In the genomic region with DNA sequence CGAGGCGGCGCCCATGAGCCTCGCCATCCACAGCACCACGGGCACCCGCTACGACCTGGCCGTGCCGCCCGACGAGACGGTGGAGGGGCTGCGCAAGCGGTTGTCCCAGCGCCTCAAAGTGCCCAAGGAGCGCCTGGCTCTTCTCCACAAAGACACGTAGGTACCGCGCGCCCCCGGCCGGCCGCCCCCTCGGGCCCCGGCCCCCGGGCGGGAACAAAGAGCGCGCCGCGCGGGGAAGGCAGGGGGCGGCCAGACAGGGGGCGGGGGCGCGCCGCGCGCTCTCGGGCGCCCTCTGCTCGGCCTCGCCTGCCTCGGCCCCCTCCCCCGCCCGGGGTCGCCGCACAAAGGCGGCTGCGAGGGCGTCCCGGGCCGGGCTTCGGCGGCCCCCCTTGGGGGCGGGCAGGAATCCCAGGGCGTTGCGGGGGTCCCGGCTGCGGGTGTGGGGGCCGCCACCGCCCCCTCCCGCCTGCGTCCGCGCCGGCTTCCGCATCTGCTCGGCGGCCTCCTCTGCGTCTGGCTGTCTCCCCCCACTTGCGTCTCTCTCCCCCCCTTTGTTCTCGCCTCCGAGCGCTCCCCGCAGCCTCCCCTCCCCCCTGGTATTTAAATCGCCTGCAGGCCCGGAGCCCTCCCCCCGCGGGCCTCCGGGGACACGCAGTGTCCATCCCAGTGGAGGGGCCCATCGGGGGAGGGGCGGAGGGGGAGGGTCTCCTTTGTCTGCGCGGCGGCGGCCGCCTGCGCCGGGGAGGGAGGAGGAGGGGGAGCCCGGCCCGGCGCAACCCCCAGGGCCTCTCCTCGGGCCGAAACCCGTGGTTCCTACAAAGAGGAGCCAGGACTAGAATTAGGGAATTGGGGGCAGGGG, we compare ENCODE assay signal across 6 cellular contexts. TPM values are rescaled to one million over a fixed set of nuclear protein-coding genes. Genes with fewer than 3 reads are reported as not detected.
DNase-seq lines count a peak whose midpoint lies in the region; FAIRE-seq and TF ChIP-seq lines count a peak whose summit lies in the region.

No MANE protein-coding gene starts in this region.

- H3K27me3 Mint-ChIP-seq in T-helper 2 cell treated with Interferon-gamma antibody and Interleukin-4, amounts not matched to agents 5 μg/mL and 100 μg/mL, for 36 hours (ENCODE audit: low read depth), result no peaks in the 10 kb centered on the region

- peak overlapping the region; percentile 87 to 95 for H3K4me3 ChIP-seq in prostate gland

- peak overlapping the region; percentile 97 to 100 for H3K27ac ChIP-seq in prostate gland

- peaks cover 26% of the 10 kb centered on the region for H3K36me3 Mint-ChIP-seq in T-helper 2 cell treated with Interferon-gamma antibody and Interleukin-4, amounts not matched to agents 5 μg/mL and 100 μg/mL, for 36 hours (ENCODE audit: low read depth)

- peak; percentile 86 for DNase-seq in HuH-7.5 (ENCODE audit: low spot score)
- DNase-seq in T-helper 2 cell treated with Interferon-gamma antibody and Interleukin-4, amounts not matched to agents 5 μg/mL and 100 μg/mL, for 36 hours (ENCODE audit: low spot score), result peak; percentile 48
- DNase-seq in fibroblast of gingiva (ENCODE audit: low read depth), result peak; percentile 78
- peak; percentile 59 for DNase-seq in prostate gland (ENCODE audit: low spot score)
- DNase-seq in NCI-H774 (lab: John Stamatoyannopoulos, UW), result no peak
- DNase-seq in D721Med (ENCODE audit: insufficient read length, low spot score), result no peak

- H3K27me3 ChIP-seq in prostate gland (replicated peaks; ENCODE audit: insufficient read depth), result no peaks in the 10 kb centered on the region

- H3K4me1 Mint-ChIP-seq in T-helper 2 cell treated with Interferon-gamma antibody and Interleukin-4, amounts not matched to agents 5 μg/mL and 100 μg/mL, for 36 hours (ENCODE audit: low read depth), result peaks cover 8% of the 10 kb centered on the region

- TF ChIP-seq CTCF in prostate gland (IDR thresholded peaks at IDR 0.05) (no peak), D721Med (IDR thresholded peaks at IDR 0.05; ENCODE audit: insufficient read depth, missing control alignments) (no peak)

- FAIRE-seq in D721Med (lab: Jason Lieb, UNC), result no peak

- no peak for TF ChIP-seq POLR2A in prostate gland (IDR thresholded peaks at IDR 0.05)

- peak overlapping the region; percentile 95 for H3K4me3 Mint-ChIP-seq in T-helper 2 cell treated with Interferon-gamma antibody and Interleukin-4, amounts not matched to agents 5 μg/mL and 100 μg/mL, for 36 hours

- H3K36me3 ChIP-seq in prostate gland, result peaks cover 10 to 17% of the 10 kb centered on the region in 2 donors

- WGBS in prostate gland, result under 1% methylated on average over 51 of the region's 97 CpGs

- H3K27ac Mint-ChIP-seq in T-helper 2 cell treated with Interferon-gamma antibody and Interleukin-4, amounts not matched to agents 5 μg/mL and 100 μg/mL, for 36 hours, result peak overlapping the region; percentile 91

- intact Hi-C loops in prostate gland (cut with DNase I), result no loop called here

- H3K4me1 ChIP-seq in prostate gland (replicated peaks), result peaks cover 40% of the 10 kb centered on the region

- no peaks in the 10 kb centered on the region for H3K9me3 Mint-ChIP-seq in T-helper 2 cell treated with Interferon-gamma antibody and Interleukin-4, amounts not matched to agents 5 μg/mL and 100 μg/mL, for 36 hours

- H3K9me3 ChIP-seq in prostate gland, result no peaks in the 10 kb centered on the region

RNA-seq across cellular contexts. Expression of a gene that starts 2.2 kb away (rescaled TPM):
- total RNA-seq in prostate gland, result 10 to 100 TPM; 35.8 to 42.9 TPM

RNA-seq across cellular contexts. Expression of a gene that starts 9.1 kb away (rescaled TPM):
- total RNA-seq in prostate gland, result 100 to 1,000 TPM; 109 to 151 TPM

RNA-seq across cellular contexts. Expression of a gene that starts 12.8 kb away (rescaled TPM):
- 1 to 10 TPM in 1 of 2 donors, under 1 TPM in 1; 0.68 to 4.4 TPM for total RNA-seq in prostate gland

RNA-seq across cellular contexts. Expression of a gene that starts 18.5 kb away (rescaled TPM):
- total RNA-seq in prostate gland, result 100 to 1,000 TPM; 753 to 863 TPM

RNA-seq across cellular contexts. Expression of a gene that starts 24.7 kb away (rescaled TPM):
- 10 to 100 TPM; 95.1 to 98.7 TPM for total RNA-seq in prostate gland

Comparison
In these comparisons a context has a peak if more than half of its experiments do, and no peak if none do; other contexts are left out.
1. DNase-seq: peak in HuH-7.5 (single experiment), T-helper 2 cell treated with Interferon-gamma antibody and Interleukin-4, amounts not matched to agents 5 μg/mL and 100 μg/mL, for 36 hours (single experiment), fibroblast of gingiva (single experiment) and prostate gland (single experiment); none in NCI-H774 (single experiment) and D721Med (single experiment).